Comparison of ENCODE assay signal across 8 cellular contexts in the genomic region with DNA sequence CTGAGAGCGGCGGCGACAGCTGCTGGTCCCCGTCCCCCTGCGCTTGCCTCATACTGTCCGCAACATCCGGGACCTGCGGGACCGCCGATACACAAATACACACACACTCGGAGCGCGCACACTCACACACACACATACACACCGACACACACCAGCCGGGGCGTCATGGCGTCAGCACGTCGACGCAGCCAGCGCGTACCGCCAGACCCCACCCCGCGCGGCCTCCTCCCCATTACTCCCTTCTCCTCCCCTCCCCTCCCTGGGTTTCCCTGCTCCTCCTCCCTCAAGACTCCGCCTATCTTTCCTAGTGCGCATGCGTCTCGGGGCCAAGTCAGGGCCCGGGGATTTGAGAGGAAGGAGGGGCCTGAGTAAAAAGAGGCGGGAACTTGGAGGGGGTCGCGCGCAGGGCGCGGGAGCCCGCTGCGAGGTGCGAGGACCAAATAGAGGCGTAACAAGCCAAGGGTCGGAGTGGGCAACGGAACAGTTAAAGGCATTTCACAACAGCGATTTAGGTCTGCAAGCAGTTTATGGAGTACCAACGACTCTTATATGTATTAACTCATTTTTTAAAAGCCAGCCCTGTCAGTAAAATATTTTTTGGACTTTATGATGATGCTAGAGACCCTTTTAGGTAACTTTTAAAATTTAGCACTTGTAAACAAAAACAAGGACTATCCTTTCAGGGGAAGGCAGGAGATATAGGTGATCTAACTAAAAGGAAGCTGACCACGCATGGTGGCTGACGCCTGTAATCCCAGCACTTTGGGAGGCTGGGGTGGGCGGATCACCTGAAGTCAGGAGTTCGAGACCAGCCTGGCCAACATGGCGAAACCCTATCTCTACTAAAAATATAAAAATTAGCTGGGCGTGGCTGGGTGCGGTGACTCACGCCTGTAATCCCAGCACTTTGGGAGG.
DNase-seq lines count a peak whose midpoint lies in the region; ATAC-seq and TF ChIP-seq lines count a peak whose summit lies in the region.

SPOP (minus strand) TSS at position 165 of the 915 bp plus-strand sequence. CDS start 55,287 bp downstream, outside the sequence.

- ATAC-seq in HG03442 (IDR thresholded peaks at IDR 0.05; ENCODE audit: unreplicated experiment) = peak; percentile 76

- DNase-seq in AML-193 (lab: John Stamatoyannopoulos, UW) (peak; percentile 99), NCI-H524 treated with DMSO at 0.1 percent for 48 hours (lab: John Stamatoyannopoulos, UW) (peak; percentile 96), kidney tubule cell (ENCODE audit: low spot score) (peak; percentile 99)
- peak; percentile 99 to 100 for DNase-seq in activated CD4-positive, alpha-beta T cell treated with anti-CD3 and anti-CD28 coated beads for 4 hours
- peak; percentile 97 to 99 (median 98) for DNase-seq in stimulated activated CD4-positive, alpha-beta T cell treated with anti-CD3 and anti-CD28 coated beads, Interleukin-1b, Interleukin-23, amount 100 ng/mL, for 24 hours (ENCODE audit: low read depth in 4 of 4, low spot score in 1 of 4)

- peak within 1 kb of the TSS; percentile 99 for H3K27ac ChIP-seq in cingulate gyrus (ENCODE audit: low read depth, low read length)

- TF ChIP-seq POLR2A in GM19193 (IDR thresholded peaks at IDR 0.05; ENCODE audit: extremely low read depth, insufficient read depth, insufficient read length) = peak; percentile 79

Comparison
In these comparisons a context has a peak if more than half of its experiments do, and no peak if none do; other contexts are left out.
1. Peak in every context shown above with its lines: DNase-seq, ATAC-seq and H3K27ac ChIP-seq.